Comparison of ENCODE assay signal across 13 cellular contexts in genomic region chr3:105745046-105745445, GRCh38.
DNase-seq lines count a peak whose midpoint lies in the region; ATAC-seq, FAIRE-seq and TF ChIP-seq lines count a peak whose summit lies in the region.
"Had no signal": no experiment of that assay in that cellular context is flagged by ENCODE, and none has a peak within 500 bp of the region (broad histone marks: within the 10 kb centered on the region; RNA-seq: fewer than 3 reads in every experiment).

No MANE protein-coding gene starts in this region.

- H3K4me1 ChIP-seq in CD4-positive, CD25-positive, alpha-beta regulatory T cell (ENCODE audit: control insufficient read depth, insufficient read depth, low read length, poor library complexity, severe bottlenecking), result peaks cover 31% of the 10 kb centered on the region
- peaks cover 66% of the 10 kb centered on the region for H3K4me1 ChIP-seq in CD8-positive, alpha-beta T cell (ENCODE audit: insufficient read depth, low read length)
- H3K4me1 ChIP-seq in keratinocyte (ENCODE audit: control insufficient read depth, extremely low read depth, insufficient read depth, low read length), result peaks cover 19% of the 10 kb centered on the region

- H3K27me3 ChIP-seq in CD4-positive, CD25-positive, alpha-beta regulatory T cell (ENCODE audit: control insufficient read depth, insufficient read depth, low read length), result no peaks in the 10 kb centered on the region
- no peaks in the 10 kb centered on the region for H3K27me3 ChIP-seq in CD8-positive, alpha-beta T cell (ENCODE audit: insufficient read depth, low read length)
- H3K27me3 ChIP-seq in keratinocyte (ENCODE audit: control insufficient read depth, extremely low read depth, insufficient read depth, low read length), result no peaks in the 10 kb centered on the region

- H3K9me3 ChIP-seq in CD4-positive, CD25-positive, alpha-beta regulatory T cell (ENCODE audit: control insufficient read depth in 2 of 2, low read length in 2 of 2), result no peaks in the 10 kb centered on the region
- H3K9me3 ChIP-seq in CD8-positive, alpha-beta T cell (ENCODE audit: low read length), result no peaks in the 10 kb centered on the region
- H3K9me3 ChIP-seq in keratinocyte (ENCODE audit: control insufficient read depth, low read depth, low read length), result no peaks in the 10 kb centered on the region

- peaks cover 8% of the 10 kb centered on the region for H3K36me3 ChIP-seq in CD4-positive, CD25-positive, alpha-beta regulatory T cell (ENCODE audit: control insufficient read depth, insufficient read depth, low read length)
- H3K36me3 ChIP-seq in CD8-positive, alpha-beta T cell (ENCODE audit: insufficient read depth, low read length), result no peaks in the 10 kb centered on the region
- H3K36me3 ChIP-seq in keratinocyte (ENCODE audit: control insufficient read depth in 2 of 2, extremely low read depth in 1 of 2, insufficient read depth in 2 of 2, low read length in 2 of 2), result no peaks in the 10 kb centered on the region

- H3K27ac Mint-ChIP-seq in CD4-positive, CD25-positive, alpha-beta regulatory T cell, result peak overlapping the region; percentile 3 to 90 (median 25)
- peak overlapping the region; percentile 86 for H3K27ac Mint-ChIP-seq in CD8-positive, alpha-beta T cell
- peak overlapping the region; percentile 77 for H3K27ac Mint-ChIP-seq in activated T-helper 1 cell treated with anti-CD3 and anti-CD28 coated beads, Interleukin-12 subunit alpha, Interleukin-12 subunit beta, Interleukin-2, Interleukin-4 antibody, amounts not matched to agents 30 ng/mL and 10 ng/mL and 1 ng/mL, durations not matched to agents 14 hours and 24 hours and 36 hours
- H3K27ac Mint-ChIP-seq in endothelial cell (ENCODE audit: unreplicated experiment), result no peak overlapping the region

- no peak for FAIRE-seq in keratinocyte (lab: Jason Lieb, UNC)

- ATAC-seq in CD4-positive, CD25-positive, alpha-beta regulatory T cell (ENCODE audit: low read depth in 2 of 2), result no peak
- ATAC-seq in CD8-positive, alpha-beta T cell, result no peak

- peaks cover 0 to 1% (median 0%) of the 10 kb centered on the region in 7 donors for H3K9me3 Mint-ChIP-seq in CD4-positive, CD25-positive, alpha-beta regulatory T cell
- H3K9me3 Mint-ChIP-seq in CD8-positive, alpha-beta T cell, result peaks cover 2% of the 10 kb centered on the region
- H3K9me3 Mint-ChIP-seq in activated T-helper 1 cell treated with anti-CD3 and anti-CD28 coated beads, Interleukin-12 subunit alpha, Interleukin-12 subunit beta, Interleukin-2, Interleukin-4 antibody, amounts not matched to agents 30 ng/mL and 10 ng/mL and 1 ng/mL, durations not matched to agents 14 hours and 24 hours and 36 hours, result peaks cover 9% of the 10 kb centered on the region
- H3K9me3 Mint-ChIP-seq in endothelial cell (ENCODE audit: unreplicated experiment), result no peaks in the 10 kb centered on the region

- TF ChIP-seq CTCF in CD8-positive, alpha-beta T cell (IDR thresholded peaks at IDR 0.05), result no peak
- no peak for TF ChIP-seq CTCF in keratinocyte (optimal IDR thresholded peaks at IDR 0.05 in 1 of 3, IDR thresholded peaks at IDR 0.05 in 1 of 3, conservative IDR thresholded peaks at IDR 0.05 in 1 of 3; ENCODE audit: extremely low read depth in 1 of 3, insufficient read depth in 2 of 3, low read length in 3 of 3)
- no peak for TF ChIP-seq CTCF in endothelial cell (IDR thresholded peaks at IDR 0.05; ENCODE audit: unreplicated experiment)

- H3K4me3 Mint-ChIP-seq in CD4-positive, CD25-positive, alpha-beta regulatory T cell, result no peak overlapping the region
- peak overlapping the region; percentile 71 for H3K4me3 Mint-ChIP-seq in CD8-positive, alpha-beta T cell
- H3K4me3 Mint-ChIP-seq in activated T-helper 1 cell treated with anti-CD3 and anti-CD28 coated beads, Interleukin-12 subunit alpha, Interleukin-12 subunit beta, Interleukin-2, Interleukin-4 antibody, amounts not matched to agents 30 ng/mL and 10 ng/mL and 1 ng/mL, durations not matched to agents 14 hours and 24 hours and 36 hours, result no peak overlapping the region
- no peak overlapping the region for H3K4me3 Mint-ChIP-seq in endothelial cell (ENCODE audit: unreplicated experiment)

- CTCF ChIA-PET in CD8-positive, alpha-beta T cell (lab: Charles Lee), result no interaction called here

- H3K4me3 ChIP-seq in CD4-positive, CD25-positive, alpha-beta regulatory T cell (ENCODE audit: low read depth, low read length), result peak overlapping the region; percentile 58
- H3K4me3 ChIP-seq in CD8-positive, alpha-beta T cell (ENCODE audit: low read depth, low read length), result no peak overlapping the region
- no peak overlapping the region for H3K4me3 ChIP-seq in keratinocyte (ENCODE audit: control insufficient read depth in 2 of 3, extremely low read depth in 1 of 3, insufficient read depth in 2 of 3, low read depth in 1 of 3, low read length in 3 of 3)

- no peak for DNase-seq in CD4-positive, CD25-positive, alpha-beta regulatory T cell
- no peak for DNase-seq in CD8-positive, alpha-beta T cell
- no peak for DNase-seq in activated T-helper 1 cell treated with anti-CD3 and anti-CD28 coated beads, Interleukin-12 subunit alpha, Interleukin-12 subunit beta, Interleukin-2, Interleukin-4 antibody, amounts not matched to agents 30 ng/mL and 10 ng/mL and 1 ng/mL, durations not matched to agents 14 hours and 24 hours and 36 hours (ENCODE audit: low spot score)
- DNase-seq in keratinocyte (ENCODE audit: low read depth, low spot score) (no peak), endothelial cell (ENCODE audit: low spot score) (no peak), nucleus accumbens (lab: John Stamatoyannopoulos, UW) (no peak)
- no peak for DNase-seq in stimulated activated CD4-positive, alpha-beta T cell treated with anti-CD3 and anti-CD28 coated beads, Interleukin-2, amount 100 ng/mL, for 48 hours
- DNase-seq: ACHN, HCEC 1CT, MV-4-11, NCI-H1436, NCI-H2029 treated with DMSO at 0.1 percent for 48 hours, NCI-H524 had no signal

- dilution Hi-C loops in keratinocyte (cut with MboI; ENCODE audit: extremely low pct_ligation_motif_present, low sequenced_read_pairs), result no loop called here

- H3K9me1 ChIP-seq in keratinocyte (ENCODE audit: control insufficient read depth, extremely low read depth, insufficient read depth, low read length), result no peaks in the 10 kb centered on the region

- POLR2A ChIA-PET in CD8-positive, alpha-beta T cell (lab: Charles Lee), result no interaction called here

- H3K4me1 Mint-ChIP-seq in CD4-positive, CD25-positive, alpha-beta regulatory T cell, result peaks cover 10 to 66% (median 42%) of the 10 kb centered on the region in 4 donors
- peaks cover 67% of the 10 kb centered on the region for H3K4me1 Mint-ChIP-seq in CD8-positive, alpha-beta T cell (ENCODE audit: low read depth)
- peaks cover 66% of the 10 kb centered on the region for H3K4me1 Mint-ChIP-seq in activated T-helper 1 cell treated with anti-CD3 and anti-CD28 coated beads, Interleukin-12 subunit alpha, Interleukin-12 subunit beta, Interleukin-2, Interleukin-4 antibody, amounts not matched to agents 30 ng/mL and 10 ng/mL and 1 ng/mL, durations not matched to agents 14 hours and 24 hours and 36 hours (ENCODE audit: low read depth)
- H3K4me1 Mint-ChIP-seq in endothelial cell (ENCODE audit: unreplicated experiment), result peaks cover 19% of the 10 kb centered on the region

- no peaks in the 10 kb centered on the region for H3K79me2 ChIP-seq in keratinocyte (ENCODE audit: control insufficient read depth, insufficient read depth, low read length)

- peaks cover 25% of the 10 kb centered on the region for H3K36me3 Mint-ChIP-seq in CD4-positive, CD25-positive, alpha-beta regulatory T cell
- H3K36me3 Mint-ChIP-seq in CD8-positive, alpha-beta T cell, result peaks cover 36% of the 10 kb centered on the region
- peaks cover 60% of the 10 kb centered on the region for H3K36me3 Mint-ChIP-seq in activated T-helper 1 cell treated with anti-CD3 and anti-CD28 coated beads, Interleukin-12 subunit alpha, Interleukin-12 subunit beta, Interleukin-2, Interleukin-4 antibody, amounts not matched to agents 30 ng/mL and 10 ng/mL and 1 ng/mL, durations not matched to agents 14 hours and 24 hours and 36 hours (ENCODE audit: low read depth)
- peaks cover 5% of the 10 kb centered on the region for H3K36me3 Mint-ChIP-seq in endothelial cell (ENCODE audit: low read depth, unreplicated experiment)

- no peak overlapping the region for H3K9ac ChIP-seq in keratinocyte (ENCODE audit: control insufficient read depth, extremely low read depth, insufficient read depth, low read length)

- no peak overlapping the region for H3K4me2 ChIP-seq in keratinocyte (ENCODE audit: control insufficient read depth, extremely low read depth, insufficient read depth, low read depth, low read length)

- no peak overlapping the region for H3K27ac ChIP-seq in CD4-positive, CD25-positive, alpha-beta regulatory T cell (ENCODE audit: insufficient read depth, low read length, poor library complexity, severe bottlenecking)
- H3K27ac ChIP-seq in CD8-positive, alpha-beta T cell (ENCODE audit: low read depth, low read length), result no peak overlapping the region
- H3K27ac ChIP-seq in keratinocyte (ENCODE audit: control insufficient read depth, insufficient read depth, low read length), result peak overlapping the region; percentile 25

- no peaks in the 10 kb centered on the region for H3K27me3 Mint-ChIP-seq in CD4-positive, CD25-positive, alpha-beta regulatory T cell
- H3K27me3 Mint-ChIP-seq in CD8-positive, alpha-beta T cell (ENCODE audit: low read depth), result no peaks in the 10 kb centered on the region
- H3K27me3 Mint-ChIP-seq in activated T-helper 1 cell treated with anti-CD3 and anti-CD28 coated beads, Interleukin-12 subunit alpha, Interleukin-12 subunit beta, Interleukin-2, Interleukin-4 antibody, amounts not matched to agents 30 ng/mL and 10 ng/mL and 1 ng/mL, durations not matched to agents 14 hours and 24 hours and 36 hours (ENCODE audit: insufficient read depth), result no peaks in the 10 kb centered on the region
- no peaks in the 10 kb centered on the region for H3K27me3 Mint-ChIP-seq in endothelial cell (ENCODE audit: unreplicated experiment)

- H4K20me1 ChIP-seq in keratinocyte (ENCODE audit: control insufficient read depth, extremely low read depth, insufficient read depth, low read length), result no peaks in the 10 kb centered on the region

- intact Hi-C loops in CD8-positive, alpha-beta T cell (cut with DNase I, micrococcal nuclease), result loop anchor here in 1 of 2 experiments (5.0 to 10.0 kb wide), 3 partner anchors 33 to 378 kb away; partner anchors contain the start of gene ALCAM
- intact Hi-C loops in activated T-helper 1 cell treated with anti-CD3 and anti-CD28 coated beads, Interleukin-12 subunit alpha, Interleukin-12 subunit beta, Interleukin-2, Interleukin-4 antibody, amounts not matched to agents 30 ng/mL and 10 ng/mL and 1 ng/mL, durations not matched to agents 14 hours and 24 hours and 36 hours (cut with micrococcal nuclease), result no loop called here

- H2AFZ ChIP-seq in keratinocyte (ENCODE audit: control insufficient read depth, low read length), result no peak overlapping the region
